In genomic region chr4:173526724-173527102, GRCh38 we compare ENCODE assay signal across 13 cellular contexts. TPM values are rescaled to one million over a fixed set of nuclear protein-coding genes. Genes with fewer than 3 reads are reported as not detected.
DNase-seq lines count a peak whose midpoint lies in the region; ATAC-seq, FAIRE-seq and TF ChIP-seq lines count a peak whose summit lies in the region.
"Had no signal": no experiment of that assay in that cellular context is flagged by ENCODE, and none has a peak within 500 bp of the region (broad histone marks: within the 10 kb centered on the region; RNA-seq: fewer than 3 reads in every experiment).

No MANE protein-coding gene starts in this region.

- H3K4me3 ChIP-seq in GM23248: peak overlapping the region; percentile 97
- peak overlapping the region; percentile 82 to 90 (median 88) for H3K4me3 ChIP-seq in esophagus muscularis mucosa
- H3K4me3 ChIP-seq in neural progenitor cell: no peak overlapping the region
- peak overlapping the region in 4 of 8 donors; percentile 11 to 62 (median 32) for H3K4me3 ChIP-seq in spleen
- H3K4me3 ChIP-seq in PC-3 (ENCODE audit: low read length): no peak overlapping the region
- H3K4me3 ChIP-seq: body of pancreas, SJSA1 had no signal

- peaks cover 2% of the 10 kb centered on the region for H3K9me3 Mint-ChIP-seq in neural progenitor cell

- H3F3A ChIP-seq in GM23248 (ENCODE audit: insufficient read depth): peaks cover 23% of the 10 kb centered on the region; the same call in 1 of the 2 replicates
- H3F3A ChIP-seq in neural progenitor cell (ENCODE audit: low read depth): peaks cover 8% of the 10 kb centered on the region
- no peaks in the 10 kb centered on the region for H3F3A ChIP-seq in PC-3 (ENCODE audit: low read length, unreplicated experiment)

- H3K27ac ChIP-seq in GM23248 (peak overlapping the region; percentile 100), esophagus muscularis mucosa (replicated peaks in 1 of 4) (peak overlapping the region; percentile 96 to 98 (median 98)), neural progenitor cell (no peak overlapping the region), spleen (peak overlapping the region in 2 of 8 donors; percentile 64 to 78), PC-3 (ENCODE audit: low read length) (no peak overlapping the region)
- H3K27ac ChIP-seq: SJSA1 had no signal

- H3K9me2 ChIP-seq in GM23248 (ENCODE audit: insufficient read depth) (no peaks in the 10 kb centered on the region), PC-3 (replicated peaks; ENCODE audit: low read length) (no peaks in the 10 kb centered on the region)

- no peaks in the 10 kb centered on the region for H4K20me1 ChIP-seq in GM23248 (ENCODE audit: insufficient read depth)
- peaks cover 86% of the 10 kb centered on the region for H4K20me1 ChIP-seq in neural progenitor cell (ENCODE audit: low read depth)
- H4K20me1 ChIP-seq in PC-3 (ENCODE audit: low read length): no peaks in the 10 kb centered on the region

- H3K4me1 Mint-ChIP-seq in neural progenitor cell: peaks cover 31% of the 10 kb centered on the region

- H3K4me1 ChIP-seq in GM23248 (ENCODE audit: insufficient read depth) (peaks cover 28% of the 10 kb centered on the region), esophagus muscularis mucosa (peaks cover 14 to 65% (median 53%) of the 10 kb centered on the region in 4 donors), neural progenitor cell (peaks cover 12% of the 10 kb centered on the region), spleen (peaks cover 5 to 56% (median 43%) of the 10 kb centered on the region in 6 donors), PC-3 (ENCODE audit: insufficient read depth, low read length) (no peaks in the 10 kb centered on the region)

- no TSS peak for BruUV-seq in PC-3 (replicated peaks; lab: Mats Ljungman, UMichigan)

- 1 to 3% methylated on average over 13 of the region's 13 CpGs for WGBS in GM23248 (ENCODE audit: low coverage in 1 of 2, low lambda C conversion rate in 2 of 2, missing lambda C conversion rate in 2 of 2), 2 experiments
- 23% methylated on average over 13 of the region's 13 CpGs for WGBS in esophagus muscularis mucosa
- WGBS in spleen, 5 donors: 21 to 26% (median 22%) methylated on average over 13 of the region's 13 CpGs

- H3K4me3 Mint-ChIP-seq in neural progenitor cell: peak overlapping the region; percentile 64
- H3K4me3 Mint-ChIP-seq: activated T-cell treated with anti-CD3 and anti-CD28 coated beads, Interleukin-2, amount 50 U/mL, for 24 hours had no signal

- H3K27me3 Mint-ChIP-seq in neural progenitor cell (ENCODE audit: insufficient read depth, low read depth): peaks cover 93% of the 10 kb centered on the region

- no peak for TF ChIP-seq EP300 in esophagus muscularis mucosa (IDR thresholded peaks at IDR 0.05)

- H3K79me2 ChIP-seq in GM23248 (ENCODE audit: insufficient read depth) (peaks cover 81% of the 10 kb centered on the region), neural progenitor cell (ENCODE audit: low read depth) (no peaks in the 10 kb centered on the region), PC-3 (ENCODE audit: low read length) (no peaks in the 10 kb centered on the region)

- POLR2A ChIA-PET in PC-3 (lab: Charles Lee; ENCODE audit: unreplicated experiment): no interaction called here

- FAIRE-seq in H54 (lab: Jason Lieb, UNC): no peak
- FAIRE-seq: endothelial cell of umbilical vein had no signal

- in situ Hi-C loops in GM23248 (cut with MboI): loop anchor here (10.0 kb wide), 1 partner anchor 628 kb away; no protein-coding TSS in a partner anchor

- intact Hi-C loops in esophagus muscularis mucosa (cut with DNase I): loop anchor here (5.0 kb wide), 1 partner anchor 626 kb away; no protein-coding TSS in a partner anchor
- intact Hi-C loops in spleen (cut with DNase I; ENCODE audit: low total_unique reads): no loop called here
- intact Hi-C loops in PC-3 (cut with micrococcal nuclease): no loop called here

- CTCF ChIA-PET in PC-3 (lab: Charles Lee): no interaction called here

- no peak for TF ChIP-seq POLR2A in esophagus muscularis mucosa (IDR thresholded peaks at IDR 0.05; ENCODE audit: low read depth)
- no peak for TF ChIP-seq POLR2A in spleen (IDR thresholded peaks at IDR 0.05)
- no peak for TF ChIP-seq POLR2A in H54 (IDR thresholded peaks at IDR 0.05; ENCODE audit: low read depth, low read length)

- no peaks in the 10 kb centered on the region for H3K36me3 Mint-ChIP-seq in neural progenitor cell

- H3K9ac ChIP-seq in GM23248: peak overlapping the region; percentile 98
- no peak overlapping the region for H3K9ac ChIP-seq in neural progenitor cell
- H3K9ac ChIP-seq in PC-3 (ENCODE audit: low read length): no peak overlapping the region

- H2AFZ ChIP-seq in GM23248 (peak overlapping the region; percentile 90), neural progenitor cell (replicated peaks) (no peak overlapping the region), PC-3 (ENCODE audit: low read length) (no peak overlapping the region)

- H3K27me3 ChIP-seq in GM23248 (replicated peaks; ENCODE audit: insufficient read depth) (no peaks in the 10 kb centered on the region), esophagus muscularis mucosa (peaks cover 0 to 69% (median 4%) of the 10 kb centered on the region in 4 donors), neural progenitor cell (peaks cover 100% of the 10 kb centered on the region), spleen (replicated peaks in 1 of 7) (peaks cover 3 to 100% (median 97%) of the 10 kb centered on the region in 7 donors), PC-3 (ENCODE audit: low read length) (peaks cover 65% of the 10 kb centered on the region)

- TF ChIP-seq CTCF in esophagus muscularis mucosa (IDR thresholded peaks at IDR 0.05) (no peak), neural progenitor cell (IDR thresholded peaks at IDR 0.05) (no peak), spleen (IDR thresholded peaks at IDR 0.05 in 8 of 11, conservative IDR thresholded peaks at IDR 0.05 in 3 of 11) (no peak), PC-3 (conservative IDR thresholded peaks at IDR 0.05; ENCODE audit: low read depth, low read length) (no peak)

- no peak for ATAC-seq in PC-3
- no peak for ATAC-seq in HG03108 (IDR thresholded peaks at IDR 0.05; ENCODE audit: unreplicated experiment)
- ATAC-seq: body of pancreas had no signal

- H3K36me3 ChIP-seq in GM23248 (ENCODE audit: low read depth) (no peaks in the 10 kb centered on the region), esophagus muscularis mucosa (peaks cover 0 to 17% (median 8%) of the 10 kb centered on the region in 4 donors), neural progenitor cell (no peaks in the 10 kb centered on the region), spleen (no peaks in the 10 kb centered on the region), PC-3 (ENCODE audit: low read depth, low read length) (no peaks in the 10 kb centered on the region)
- H3K36me3 ChIP-seq: SJSA1 had no signal

- DNase-seq in AG08396 (ENCODE audit: low spot score): peak; percentile 2
- no peak for DNase-seq in GM23248
- peak; percentile 90 for DNase-seq in esophagus muscularis mucosa (ENCODE audit: extremely low spot score)
- DNase-seq in neural progenitor cell (ENCODE audit: low spot score): no peak
- no peak for DNase-seq in spleen
- DNase-seq in PC-3: no peak
- DNase-seq in H54 (ENCODE audit: insufficient read length, low spot score): no peak
- DNase-seq: activated T-cell treated with anti-CD3 and anti-CD28 coated beads, Interleukin-2, amount 50 U/mL, for 24 hours; body of pancreas; NCI-H2029 had no signal

- H3K4me2 ChIP-seq in GM23248 (ENCODE audit: unreplicated experiment) (peak overlapping the region; percentile 97), neural progenitor cell (no peak overlapping the region), PC-3 (ENCODE audit: low read length) (no peak overlapping the region)

- H3K9me3 ChIP-seq in GM23248 (ENCODE audit: low read depth) (no peaks in the 10 kb centered on the region), esophagus muscularis mucosa (no peaks in the 10 kb centered on the region), neural progenitor cell (ENCODE audit: low read depth) (no peaks in the 10 kb centered on the region), spleen (peaks cover 0 to 9% (median 0%) of the 10 kb centered on the region in 8 donors), PC-3 (ENCODE audit: low read length) (no peaks in the 10 kb centered on the region)
- H3K9me3 ChIP-seq: body of pancreas had no signal

- H3K27ac Mint-ChIP-seq in neural progenitor cell: no peak overlapping the region

RNA-seq across cellular contexts. Expression of gene HAND2, which starts 3.3 kb away (rescaled TPM):
- total RNA-seq in GM23248 (2014; rRNA removed; shearing (Covaris generic)): 11.2 and 13.4 TPM in 2 replicates
- polyA plus RNA-seq in GM23248 (2016; fragmentation: Nextera tagmentation; extraction: Ambion mirVana): 17.8 and 19.3 TPM in 2 replicates
- total RNA-seq in esophagus muscularis mucosa: 100 to 1,000 TPM in 3 of 4 donors, 10 to 100 TPM in 1; 77.7 to 165 (median 138) TPM
- 0.09 TPM in 1 of 2 replicates, not detected in the other for total RNA-seq in neural progenitor cell (ENCODE audit: low replicate concordance)
- 1 to 10 TPM in 5 of 7 donors, under 1 TPM in 2; 0.80 to 6.3 (median 1.5) TPM for total RNA-seq in spleen
- 1 to 10 TPM in 2 of 3 donors, under 1 TPM in 1; 0.93 to 3.8 (median 2.4) TPM for polyA plus RNA-seq in spleen
- total RNA-seq in PC-3 (2014; rRNA removed): not detected in 2 replicates
- total RNA-seq: endothelial cell of umbilical vein, SJSA1 had no signal
- polyA plus RNA-seq: endothelial cell of umbilical vein had no signal

Comparison
In these comparisons a context has a peak if more than half of its experiments do, and no peak if none do; other contexts are left out.
1. DNase-seq: peak in AG08396 (single experiment) and esophagus muscularis mucosa (single experiment); none in GM23248 (single experiment), neural progenitor cell (single experiment), spleen (single experiment), PC-3 (single experiment) and H54 (single experiment).
2. H3K27ac ChIP-seq: peak in GM23248 (single experiment) and esophagus muscularis mucosa (4 of 4); none in neural progenitor cell (single experiment) and PC-3 (single experiment).
3. H3K4me3 ChIP-seq: peak in GM23248 (single experiment) and esophagus muscularis mucosa (4 of 4); none in neural progenitor cell (single experiment) and PC-3 (single experiment).